ENCODE assay signal across 8 cellular contexts in genomic region chr1:6784560-6785317, GRCh38. TPM values are rescaled to one million over a fixed set of nuclear protein-coding genes. Genes with fewer than 3 reads are reported as not detected.
DNase-seq lines count a peak whose midpoint lies in the region; ATAC-seq and TF ChIP-seq lines count a peak whose summit lies in the region.

No MANE protein-coding gene starts in this region.

- H3K27me3 ChIP-seq in spleen (replicated peaks in 1 of 7): no peaks in the 10 kb centered on the region

- peaks cover 0 to 5% (median 0%) of the 10 kb centered on the region in 6 donors for H3K36me3 ChIP-seq in spleen

- peak; percentile 13 to 88 (median 47) for TF ChIP-seq POLR2A in spleen (IDR thresholded peaks at IDR 0.05)

- H3K27ac ChIP-seq in spleen: peak overlapping the region; percentile 94 to 99 (median 98)

- peak; percentile 100 for DNase-seq in AG10803 (ENCODE audit: low read depth)
- peak; percentile 100 for DNase-seq in NCI-H446 (lab: John Stamatoyannopoulos, UW)
- peak; percentile 100 for DNase-seq in cerebellar cortex (ENCODE audit: low spot score)
- peak; percentile 100 for DNase-seq in iris pigment epithelial cell (ENCODE audit: low read depth)
- peak; percentile 99 for DNase-seq in spleen

- intact Hi-C loops in spleen (cut with DNase I; ENCODE audit: low total_unique reads): no loop called here

- 0 to 2% (median 0%) methylated on average over 10 to 79 of the region's 79 CpGs for WGBS in spleen, 5 donors

- peaks cover 16 to 62% (median 39%) of the 10 kb centered on the region in 6 donors for H3K4me1 ChIP-seq in spleen

- ATAC-seq in GM19043 (IDR thresholded peaks at IDR 0.05; ENCODE audit: low read depth, unreplicated experiment) (peak; percentile 71), HG03354 (IDR thresholded peaks at IDR 0.05; ENCODE audit: poor library complexity, severe bottlenecking, unreplicated experiment) (peak; percentile 78)
- ATAC-seq in activated CD4-positive, CD25-positive, alpha-beta regulatory T cell treated with anti-CD3 and anti-CD28 coated beads, Interleukin-2, amount 50 U/mL, for 24 hours: peak; percentile 84 to 85

- H3K9me3 ChIP-seq in spleen: no peaks in the 10 kb centered on the region

- TF ChIP-seq CTCF in AG10803 (conservative IDR thresholded peaks at IDR 0.05; ENCODE audit: low read length) (no peak), spleen (IDR thresholded peaks at IDR 0.05 in 8 of 11, conservative IDR thresholded peaks at IDR 0.05 in 3 of 11) (peak in 3 of 11 experiments; percentile 25 to 43 (median 31))

- peak overlapping the region; percentile 74 for H3K4me3 ChIP-seq in AG10803 (ENCODE audit: low read length)
- H3K4me3 ChIP-seq in spleen: peak overlapping the region; percentile 62 to 95 (median 72)

RNA-seq across cellular contexts. Expression of gene CAMTA1, which starts 0.5 kb away (rescaled TPM):
- total RNA-seq in spleen: 100 to 1,000 TPM in 1 of 7 donors, 10 to 100 TPM in 6; 53.0 to 105 (median 72.5) TPM
- polyA plus RNA-seq in spleen: 100 to 1,000 TPM in 1 of 3 donors, 10 to 100 TPM in 2; 68.7 to 106 (median 84.8) TPM

Comparison
In these comparisons a context has a peak if more than half of its experiments do, and no peak if none do; other contexts are left out.
1. Peak in every context shown above with its lines: DNase-seq, ATAC-seq, H3K4me3 ChIP-seq and H3K27ac ChIP-seq.